Comparison of ENCODE assay signal across 15 cellular contexts in the genomic region with DNA sequence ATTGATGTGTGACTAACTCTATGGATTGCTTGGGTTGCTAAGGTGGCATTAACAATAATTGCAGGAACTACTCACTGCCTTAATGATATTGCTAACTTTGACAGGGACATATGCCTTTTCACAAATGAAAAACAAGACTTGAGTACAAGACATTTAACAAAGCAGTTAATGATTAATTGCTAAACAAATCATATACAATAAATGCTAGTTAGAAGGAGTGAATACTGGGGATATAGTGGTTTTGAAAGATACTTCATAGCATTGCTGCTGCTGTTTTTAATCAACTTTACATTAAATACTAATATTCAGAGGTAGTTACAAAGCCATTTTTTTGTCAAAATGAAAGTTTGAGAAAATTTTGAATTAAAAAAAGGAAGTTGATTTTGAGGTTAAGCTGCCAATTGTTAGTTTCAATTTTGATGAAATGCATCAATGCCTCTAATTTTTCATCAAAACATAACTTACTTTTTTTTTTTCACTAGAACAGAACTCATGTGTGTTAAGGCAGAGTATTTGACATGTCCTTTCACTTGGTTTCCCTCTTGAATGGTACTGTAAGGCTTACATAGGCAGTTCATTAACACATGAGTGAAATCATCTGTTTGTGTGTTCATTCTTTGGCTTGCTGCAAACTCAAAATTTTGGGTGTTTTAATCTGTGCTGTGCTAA.
DNase-seq lines count a peak whose midpoint lies in the region; ATAC-seq and TF ChIP-seq lines count a peak whose summit lies in the region.
"Had no signal": no experiment of that assay in that cellular context is flagged by ENCODE, and none has a peak within 500 bp of the region (broad histone marks: within the 10 kb centered on the region; RNA-seq: fewer than 3 reads in every experiment).

No MANE protein-coding gene starts in this region.

- no peaks in the 10 kb centered on the region for H3K27me3 Mint-ChIP-seq in activated CD8-positive, alpha-beta memory T cell treated with anti-CD3 and anti-CD28 coated beads, Interleukin-2, amount 10 ng/mL, durations not matched to agents 7 days and 5 days
- no peaks in the 10 kb centered on the region for H3K27me3 Mint-ChIP-seq in Caco-2 (ENCODE audit: insufficient read depth, unreplicated experiment)
- H3K27me3 Mint-ChIP-seq: activated CD8-positive, alpha-beta T cell treated with anti-CD3 and anti-CD28 coated beads for 36 hours had no signal

- ATAC-seq in GM19397 (IDR thresholded peaks at IDR 0.05; ENCODE audit: unreplicated experiment) (peak; percentile 51), HG02970 (IDR thresholded peaks at IDR 0.05; ENCODE audit: low FRiP score, unreplicated experiment) (peak; percentile 83)
- ATAC-seq in activated CD8-positive, alpha-beta memory T cell treated with anti-CD3 and anti-CD28 coated beads, Interleukin-2, amount 10 ng/mL, durations not matched to agents 7 days and 5 days: no peak
- ATAC-seq: activated CD8-positive, alpha-beta T cell treated with anti-CD3 and anti-CD28 coated beads for 36 hours had no signal

- no peaks in the 10 kb centered on the region for H3K36me3 Mint-ChIP-seq in activated CD8-positive, alpha-beta memory T cell treated with anti-CD3 and anti-CD28 coated beads, Interleukin-2, amount 10 ng/mL, durations not matched to agents 7 days and 5 days
- H3K36me3 Mint-ChIP-seq in Caco-2 (ENCODE audit: insufficient read depth, unreplicated experiment): no peaks in the 10 kb centered on the region

- H3K4me1 Mint-ChIP-seq in activated CD8-positive, alpha-beta memory T cell treated with anti-CD3 and anti-CD28 coated beads, Interleukin-2, amount 10 ng/mL, durations not matched to agents 7 days and 5 days: no peaks in the 10 kb centered on the region
- no peaks in the 10 kb centered on the region for H3K4me1 Mint-ChIP-seq in Caco-2 (ENCODE audit: low read depth, unreplicated experiment)

- H3K27ac ChIP-seq in BLaER1 treated with 17β-estradiol and CSF1 and Interleukin-3, amounts not matched to agents 10 nM and 100 nM: no peak overlapping the region
- H3K27ac ChIP-seq in caudate nucleus (ENCODE audit: low read depth, low read length): no peak overlapping the region

- no peak overlapping the region for H3K4me3 Mint-ChIP-seq in activated CD8-positive, alpha-beta memory T cell treated with anti-CD3 and anti-CD28 coated beads, Interleukin-2, amount 10 ng/mL, durations not matched to agents 7 days and 5 days
- H3K4me3 Mint-ChIP-seq in Caco-2 (ENCODE audit: unreplicated experiment): no peak overlapping the region
- H3K4me3 Mint-ChIP-seq: activated CD8-positive, alpha-beta T cell treated with anti-CD3 and anti-CD28 coated beads for 36 hours had no signal

- DNase-seq in NCI-H1417 (lab: John Stamatoyannopoulos, UW): peak in 2 of 3 experiments; percentile 38 to 90
- DNase-seq in activated CD8-positive, alpha-beta memory T cell treated with anti-CD3 and anti-CD28 coated beads, Interleukin-2, amount 10 ng/mL, durations not matched to agents 7 days and 5 days: no peak
- DNase-seq in caudate nucleus (lab: John Stamatoyannopoulos, UW): no peak
- DNase-seq in GM19240 (ENCODE audit: insufficient read length, low spot score): no peak
- DNase-seq in Caco-2: no peak
- DNase-seq: ACHN; activated CD8-positive, alpha-beta T cell treated with anti-CD3 and anti-CD28 coated beads for 36 hours; KBM-7; NCI-H1694 treated with DMSO at 0.1 percent for 48 hours; NCI-H526 treated with DMSO at 0.1 percent for 48 hours; Right ventricle myocardium superior; stimulated activated CD4-positive, alpha-beta T cell treated with anti-CD3 and anti-CD28 coated beads, Interleukin-1b, Interleukin-23, amount 100 ng/mL, for 48 hours had no signal

- POLR2A ChIA-PET in Caco-2 (lab: Charles Lee): no interaction called here

- no peaks in the 10 kb centered on the region for H3K36me3 ChIP-seq in BLaER1 treated with 17β-estradiol and CSF1 and Interleukin-3, amounts not matched to agents 10 nM and 100 nM
- H3K36me3 ChIP-seq in Caco-2 (ENCODE audit: control insufficient read depth, insufficient read depth, low read length): no peaks in the 10 kb centered on the region

- BruUV-seq in Caco-2 (replicated peaks; lab: Mats Ljungman, UMichigan): no TSS peak

- no peaks in the 10 kb centered on the region for H4K20me1 ChIP-seq in BLaER1 treated with 17β-estradiol and CSF1 and Interleukin-3, amounts not matched to agents 10 nM and 100 nM

- H3K4me2 ChIP-seq in BLaER1 treated with 17β-estradiol and CSF1 and Interleukin-3, amounts not matched to agents 10 nM and 100 nM: peak overlapping the region; percentile 0 to 40 (median 19); a peak in 12 of 22 replicates

- no peaks in the 10 kb centered on the region for H3K27me3 ChIP-seq in BLaER1 treated with 17β-estradiol and CSF1 and Interleukin-3, amounts not matched to agents 10 nM and 100 nM
- no peaks in the 10 kb centered on the region for H3K27me3 ChIP-seq in Caco-2 (replicated peaks; ENCODE audit: control insufficient read depth, insufficient read depth, low read length)

- no peak overlapping the region for H3K9ac ChIP-seq in BLaER1 treated with 17β-estradiol and CSF1 and Interleukin-3, amounts not matched to agents 10 nM and 100 nM

- no peak for TF ChIP-seq CTCF in Caco-2 (IDR thresholded peaks at IDR 0.05; ENCODE audit: insufficient read depth in 1 of 2, low read depth in 1 of 2, low read length in 1 of 2, severe bottlenecking in 1 of 2, unreplicated experiment in 1 of 2)

- H3K9me3 Mint-ChIP-seq in activated CD8-positive, alpha-beta memory T cell treated with anti-CD3 and anti-CD28 coated beads, Interleukin-2, amount 10 ng/mL, durations not matched to agents 7 days and 5 days (ENCODE audit: low read depth): peaks cover 5% of the 10 kb centered on the region
- no peaks in the 10 kb centered on the region for H3K9me3 Mint-ChIP-seq in Caco-2 (ENCODE audit: unreplicated experiment)
- H3K9me3 Mint-ChIP-seq: activated CD8-positive, alpha-beta T cell treated with anti-CD3 and anti-CD28 coated beads for 36 hours had no signal

- no peaks in the 10 kb centered on the region for H3K9me3 ChIP-seq in BLaER1 treated with 17β-estradiol and CSF1 and Interleukin-3, amounts not matched to agents 10 nM and 100 nM (replicated peaks in 1 of 11)
- H3K9me3 ChIP-seq in Caco-2: no peaks in the 10 kb centered on the region

- H3K27ac Mint-ChIP-seq in activated CD8-positive, alpha-beta memory T cell treated with anti-CD3 and anti-CD28 coated beads, Interleukin-2, amount 10 ng/mL, durations not matched to agents 7 days and 5 days: no peak overlapping the region
- H3K27ac Mint-ChIP-seq in Caco-2 (ENCODE audit: unreplicated experiment): no peak overlapping the region
- H3K27ac Mint-ChIP-seq: activated CD8-positive, alpha-beta T cell treated with anti-CD3 and anti-CD28 coated beads for 36 hours had no signal

- intact Hi-C loops in Caco-2 (cut with micrococcal nuclease; ENCODE audit: unreplicated experiment): no loop called here

- CTCF ChIA-PET in activated CD8-positive, alpha-beta memory T cell treated with anti-CD3 and anti-CD28 coated beads, Interleukin-2, amount 10 ng/mL, durations not matched to agents 7 days and 5 days (lab: Charles Lee): no interaction called here
- CTCF ChIA-PET in Caco-2 (lab: Charles Lee): no interaction called here

- peaks cover 6 to 23% (median 11%) of the 10 kb centered on the region in 10 experiments; a peak in 15 of 20 replicates for H3K4me1 ChIP-seq in BLaER1 treated with 17β-estradiol and CSF1 and Interleukin-3, amounts not matched to agents 10 nM and 100 nM
- H3K4me1 ChIP-seq in Caco-2: no peaks in the 10 kb centered on the region

- no peak overlapping the region for H3K4me3 ChIP-seq in BLaER1 treated with 17β-estradiol and CSF1 and Interleukin-3, amounts not matched to agents 10 nM and 100 nM
- H3K4me3 ChIP-seq in Caco-2 (ENCODE audit: low read depth, low read length): no peak overlapping the region

Comparison
In these comparisons a context has a peak if more than half of its experiments do, and no peak if none do; other contexts are left out.
1. DNase-seq: peak in NCI-H1417 (2 of 3); none in activated CD8-positive, alpha-beta memory T cell treated with anti-CD3 and anti-CD28 coated beads, Interleukin-2, amount 10 ng/mL, durations not matched to agents 7 days and 5 days (single experiment), caudate nucleus (0 of 61), GM19240 (single experiment) and Caco-2 (0 of 2).